1 cellular context compared by ENCODE assay signal in genomic region chr4:9000505-9001001, GRCh38.
TF ChIP-seq lines count a peak whose summit lies in the region.

No MANE protein-coding gene starts in this region.

TF ChIP-seq in K562, 482 proteins besides CTCF, POLR2A, EP300 and RAD21 (continued from another document):
- TF ChIP-seq, protein P1, sequence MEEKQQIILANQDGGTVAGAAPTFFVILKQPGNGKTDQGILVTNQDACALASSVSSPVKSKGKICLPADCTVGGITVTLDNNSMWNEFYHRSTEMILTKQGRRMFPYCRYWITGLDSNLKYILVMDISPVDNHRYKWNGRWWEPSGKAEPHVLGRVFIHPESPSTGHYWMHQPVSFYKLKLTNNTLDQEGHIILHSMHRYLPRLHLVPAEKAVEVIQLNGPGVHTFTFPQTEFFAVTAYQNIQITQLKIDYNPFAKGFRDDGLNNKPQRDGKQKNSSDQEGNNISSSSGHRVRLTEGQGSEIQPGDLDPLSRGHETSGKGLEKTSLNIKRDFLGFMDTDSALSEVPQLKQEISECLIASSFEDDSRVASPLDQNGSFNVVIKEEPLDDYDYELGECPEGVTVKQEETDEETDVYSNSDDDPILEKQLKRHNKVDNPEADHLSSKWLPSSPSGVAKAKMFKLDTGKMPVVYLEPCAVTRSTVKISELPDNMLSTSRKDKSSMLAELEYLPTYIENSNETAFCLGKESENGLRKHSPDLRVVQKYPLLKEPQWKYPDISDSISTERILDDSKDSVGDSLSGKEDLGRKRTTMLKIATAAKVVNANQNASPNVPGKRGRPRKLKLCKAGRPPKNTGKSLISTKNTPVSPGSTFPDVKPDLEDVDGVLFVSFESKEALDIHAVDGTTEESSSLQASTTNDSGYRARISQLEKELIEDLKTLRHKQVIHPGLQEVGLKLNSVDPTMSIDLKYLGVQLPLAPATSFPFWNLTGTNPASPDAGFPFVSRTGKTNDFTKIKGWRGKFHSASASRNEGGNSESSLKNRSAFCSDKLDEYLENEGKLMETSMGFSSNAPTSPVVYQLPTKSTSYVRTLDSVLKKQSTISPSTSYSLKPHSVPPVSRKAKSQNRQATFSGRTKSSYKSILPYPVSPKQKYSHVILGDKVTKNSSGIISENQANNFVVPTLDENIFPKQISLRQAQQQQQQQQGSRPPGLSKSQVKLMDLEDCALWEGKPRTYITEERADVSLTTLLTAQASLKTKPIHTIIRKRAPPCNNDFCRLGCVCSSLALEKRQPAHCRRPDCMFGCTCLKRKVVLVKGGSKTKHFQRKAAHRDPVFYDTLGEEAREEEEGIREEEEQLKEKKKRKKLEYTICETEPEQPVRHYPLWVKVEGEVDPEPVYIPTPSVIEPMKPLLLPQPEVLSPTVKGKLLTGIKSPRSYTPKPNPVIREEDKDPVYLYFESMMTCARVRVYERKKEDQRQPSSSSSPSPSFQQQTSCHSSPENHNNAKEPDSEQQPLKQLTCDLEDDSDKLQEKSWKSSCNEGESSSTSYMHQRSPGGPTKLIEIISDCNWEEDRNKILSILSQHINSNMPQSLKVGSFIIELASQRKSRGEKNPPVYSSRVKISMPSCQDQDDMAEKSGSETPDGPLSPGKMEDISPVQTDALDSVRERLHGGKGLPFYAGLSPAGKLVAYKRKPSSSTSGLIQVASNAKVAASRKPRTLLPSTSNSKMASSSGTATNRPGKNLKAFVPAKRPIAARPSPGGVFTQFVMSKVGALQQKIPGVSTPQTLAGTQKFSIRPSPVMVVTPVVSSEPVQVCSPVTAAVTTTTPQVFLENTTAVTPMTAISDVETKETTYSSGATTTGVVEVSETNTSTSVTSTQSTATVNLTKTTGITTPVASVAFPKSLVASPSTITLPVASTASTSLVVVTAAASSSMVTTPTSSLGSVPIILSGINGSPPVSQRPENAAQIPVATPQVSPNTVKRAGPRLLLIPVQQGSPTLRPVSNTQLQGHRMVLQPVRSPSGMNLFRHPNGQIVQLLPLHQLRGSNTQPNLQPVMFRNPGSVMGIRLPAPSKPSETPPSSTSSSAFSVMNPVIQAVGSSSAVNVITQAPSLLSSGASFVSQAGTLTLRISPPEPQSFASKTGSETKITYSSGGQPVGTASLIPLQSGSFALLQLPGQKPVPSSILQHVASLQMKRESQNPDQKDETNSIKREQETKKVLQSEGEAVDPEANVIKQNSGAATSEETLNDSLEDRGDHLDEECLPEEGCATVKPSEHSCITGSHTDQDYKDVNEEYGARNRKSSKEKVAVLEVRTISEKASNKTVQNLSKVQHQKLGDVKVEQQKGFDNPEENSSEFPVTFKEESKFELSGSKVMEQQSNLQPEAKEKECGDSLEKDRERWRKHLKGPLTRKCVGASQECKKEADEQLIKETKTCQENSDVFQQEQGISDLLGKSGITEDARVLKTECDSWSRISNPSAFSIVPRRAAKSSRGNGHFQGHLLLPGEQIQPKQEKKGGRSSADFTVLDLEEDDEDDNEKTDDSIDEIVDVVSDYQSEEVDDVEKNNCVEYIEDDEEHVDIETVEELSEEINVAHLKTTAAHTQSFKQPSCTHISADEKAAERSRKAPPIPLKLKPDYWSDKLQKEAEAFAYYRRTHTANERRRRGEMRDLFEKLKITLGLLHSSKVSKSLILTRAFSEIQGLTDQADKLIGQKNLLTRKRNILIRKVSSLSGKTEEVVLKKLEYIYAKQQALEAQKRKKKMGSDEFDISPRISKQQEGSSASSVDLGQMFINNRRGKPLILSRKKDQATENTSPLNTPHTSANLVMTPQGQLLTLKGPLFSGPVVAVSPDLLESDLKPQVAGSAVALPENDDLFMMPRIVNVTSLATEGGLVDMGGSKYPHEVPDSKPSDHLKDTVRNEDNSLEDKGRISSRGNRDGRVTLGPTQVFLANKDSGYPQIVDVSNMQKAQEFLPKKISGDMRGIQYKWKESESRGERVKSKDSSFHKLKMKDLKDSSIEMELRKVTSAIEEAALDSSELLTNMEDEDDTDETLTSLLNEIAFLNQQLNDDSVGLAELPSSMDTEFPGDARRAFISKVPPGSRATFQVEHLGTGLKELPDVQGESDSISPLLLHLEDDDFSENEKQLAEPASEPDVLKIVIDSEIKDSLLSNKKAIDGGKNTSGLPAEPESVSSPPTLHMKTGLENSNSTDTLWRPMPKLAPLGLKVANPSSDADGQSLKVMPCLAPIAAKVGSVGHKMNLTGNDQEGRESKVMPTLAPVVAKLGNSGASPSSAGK (IDR thresholded peaks at IDR 0.05) = peak; percentile 39; the same call in 1 of the 2 replicates
- TF ChIP-seq RBM25 (IDR thresholded peaks at IDR 0.05; ENCODE audit: low read depth, low read length, severe bottlenecking) (peak; percentile 58), RB1 (IDR thresholded peaks at IDR 0.05; ENCODE audit: low read depth) (0 out of 2 replicates have a peak, but pooled peaks have one; percentile 23), STAG1 (CRISPR knock-in tag; IDR thresholded peaks at IDR 0.05; ENCODE audit: borderline replicate concordance) (peak; percentile 23; the same call in 1 of the 2 replicates), L3MBTL2 (IDR thresholded peaks at IDR 0.05) (peak; percentile 57; the same call in 1 of the 2 replicates)
- TF ChIP-seq, protein P2, sequence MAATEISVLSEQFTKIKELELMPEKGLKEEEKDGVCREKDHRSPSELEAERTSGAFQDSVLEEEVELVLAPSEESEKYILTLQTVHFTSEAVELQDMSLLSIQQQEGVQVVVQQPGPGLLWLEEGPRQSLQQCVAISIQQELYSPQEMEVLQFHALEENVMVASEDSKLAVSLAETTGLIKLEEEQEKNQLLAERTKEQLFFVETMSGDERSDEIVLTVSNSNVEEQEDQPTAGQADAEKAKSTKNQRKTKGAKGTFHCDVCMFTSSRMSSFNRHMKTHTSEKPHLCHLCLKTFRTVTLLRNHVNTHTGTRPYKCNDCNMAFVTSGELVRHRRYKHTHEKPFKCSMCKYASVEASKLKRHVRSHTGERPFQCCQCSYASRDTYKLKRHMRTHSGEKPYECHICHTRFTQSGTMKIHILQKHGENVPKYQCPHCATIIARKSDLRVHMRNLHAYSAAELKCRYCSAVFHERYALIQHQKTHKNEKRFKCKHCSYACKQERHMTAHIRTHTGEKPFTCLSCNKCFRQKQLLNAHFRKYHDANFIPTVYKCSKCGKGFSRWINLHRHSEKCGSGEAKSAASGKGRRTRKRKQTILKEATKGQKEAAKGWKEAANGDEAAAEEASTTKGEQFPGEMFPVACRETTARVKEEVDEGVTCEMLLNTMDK (IDR thresholded peaks at IDR 0.05; ENCODE audit: borderline replicate concordance, insufficient read depth, low read depth, low read length, poor library complexity, severe bottlenecking) = peak; percentile 19
- TF ChIP-seq, protein P3, sequence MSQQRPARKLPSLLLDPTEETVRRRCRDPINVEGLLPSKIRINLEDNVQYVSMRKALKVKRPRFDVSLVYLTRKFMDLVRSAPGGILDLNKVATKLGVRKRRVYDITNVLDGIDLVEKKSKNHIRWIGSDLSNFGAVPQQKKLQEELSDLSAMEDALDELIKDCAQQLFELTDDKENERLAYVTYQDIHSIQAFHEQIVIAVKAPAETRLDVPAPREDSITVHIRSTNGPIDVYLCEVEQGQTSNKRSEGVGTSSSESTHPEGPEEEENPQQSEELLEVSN (IDR thresholded peaks at IDR 0.05; ENCODE audit: borderline replicate concordance in 1 of 2, extremely low read depth in 1 of 2, insufficient read depth in 1 of 2, insufficient read length in 1 of 2, low read depth in 1 of 2, low read length in 1 of 2, poor library complexity in 1 of 2, severe bottlenecking in 1 of 2) = peak; percentile 21 to 90
